ENCODE assay signal across 32 cellular contexts in genomic region chr5:143572671-143573070, GRCh38.
"Had no signal": no experiment of that assay in that cellular context is flagged by ENCODE, and none has a peak within 500 bp of the region (broad histone marks: within the 10 kb centered on the region; RNA-seq: fewer than 3 reads in every experiment).

No MANE protein-coding gene starts in this region.

- DNase-seq: activated B cell treated with CpG ODN at 0.5 μM for 24 hours; activated CD4-positive, alpha-beta T cell treated with anti-CD3 and anti-CD28 coated beads for 1 hour; activated CD4-positive, alpha-beta T cell treated with anti-CD3 and anti-CD28 coated beads, Interleukin-2, amount 10 ng/mL, durations not matched to agents 24 days and 14 days; activated CD4-positive, alpha-beta T cell treated with anti-CD3 and anti-CD28 coated beads, Interleukin-2, amount 50 U/mL, for 48 hours; activated CD8-positive, alpha-beta memory T cell treated with anti-CD3 and anti-CD28 coated beads, Interleukin-2, amount 10 ng/mL, durations not matched to agents 7 days and 5 days; activated effector memory CD4-positive, alpha-beta T cell treated with Interleukin-2 at 50 U/mL for 16 hours; activated naive CD4-positive, alpha-beta T cell treated with Interleukin-2 at 50 U/mL for 16 hours; activated naive CD8-positive, alpha-beta T cell treated with anti-CD3 and anti-CD28 coated beads, Interleukin-2, amount 50 U/mL, for 24 hours; activated T-cell treated with anti-CD3 and anti-CD28 coated beads, Interleukin-2, amount 50 U/mL, for 24 hours; amniotic stem cell; body of pancreas; central memory CD4-positive, alpha-beta T cell; NCI-H1092 treated with DMSO at 0.1 percent for 48 hours; NCI-H1417 treated with DMSO at 0.1 percent for 48 hours; NCI-H1694; NCI-H2029; NCI-H2107; NCI-H2171 treated with DMSO at 0.1 percent for 48 hours; NCI-H226; NCI-H526; NCI-H82; NK-92 treated with Interleukin-12 subunit alpha and Interleukin-12 subunit beta, amount 100 ng/mL, for 24 hours; PC-3; SIG-M5; T-cell; T-helper 2 cell; T1000 had no signal

- H3K27ac ChIP-seq: ascending aorta, body of pancreas had no signal

- H3K27me3 ChIP-seq: ascending aorta, body of pancreas had no signal

- H3K4me1 ChIP-seq: body of pancreas had no signal

- H3K9me3 ChIP-seq: ascending aorta, body of pancreas had no signal

- H3K4me3 ChIP-seq: ascending aorta, body of pancreas had no signal

- H3K36me3 ChIP-seq: ascending aorta had no signal

- ATAC-seq: activated CD8-positive, alpha-beta memory T cell treated with anti-CD3 and anti-CD28 coated beads, Interleukin-2, amount 10 ng/mL, durations not matched to agents 7 days and 5 days; activated naive CD4-positive, alpha-beta T cell treated with anti-CD3 and anti-CD28 coated beads, Interleukin-2, amount 50 U/mL, for 72 hours; activated naive CD8-positive, alpha-beta T cell treated with anti-CD3 and anti-CD28 coated beads, Interleukin-2, amount 50 U/mL, for 24 hours; body of pancreas; PC-3; T-cell had no signal

- FAIRE-seq: bronchial epithelial cell, RCC 7860, TTC549 had no signal
